ENCODE assay signal across 1 cellular context in genomic region chr10:35246770-35247343, GRCh38.
TF ChIP-seq lines count a peak whose summit lies in the region.

No MANE protein-coding gene starts in this region.

TF ChIP-seq in GM23338, 12 proteins besides CTCF, POLR2A, EP300 and RAD21 (continued from another document):
- TF ChIP-seq POLR2AphosphoS5 (IDR thresholded peaks at IDR 0.05; ENCODE audit: low read depth), result no peak
